Comparison of ENCODE assay signal across 19 cellular contexts in the genomic region with DNA sequence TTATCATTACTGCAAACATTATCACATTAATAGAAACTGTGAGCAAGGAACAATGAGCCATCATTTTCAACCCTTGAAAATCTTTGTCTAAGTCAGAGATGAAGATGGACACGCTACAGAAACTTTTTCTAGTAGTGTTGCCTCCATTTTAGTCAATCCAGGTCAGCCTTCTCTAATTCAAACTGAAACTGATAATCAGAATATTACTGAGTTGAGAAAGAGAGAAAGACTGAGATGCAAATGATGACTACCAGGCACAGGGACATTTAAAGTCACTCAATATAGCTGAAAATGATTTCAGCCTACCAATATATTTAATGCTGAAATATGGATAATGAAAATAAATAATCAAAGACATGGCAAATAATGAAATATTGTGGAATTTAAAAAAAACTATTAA.
A peak's percentile ranks its signal among the peaks of the same experiment; 100 is the strongest.
DNase-seq lines count a peak whose midpoint lies in the region; ATAC-seq, FAIRE-seq and TF ChIP-seq lines count a peak whose summit lies in the region.
"Had no signal": no experiment of that assay in that cellular context is flagged by ENCODE, and none has a peak within 500 bp of the region (broad histone marks: within the 10 kb centered on the region; RNA-seq: fewer than 3 reads in every experiment).

No MANE protein-coding gene starts in this region.

- BruUV-seq in GM12878 (replicated peaks; lab: Mats Ljungman, UMichigan) = no TSS peak

- TF ChIP-seq POLR2A in GM12878 (IDR thresholded peaks at IDR 0.05; ENCODE audit: low read depth, low read length) = no peak

- peaks cover 0 to 3% of the 10 kb centered on the region in 2 donors for H3K9me3 Mint-ChIP-seq in activated naive CD4-positive, alpha-beta T cell treated with anti-CD3 and anti-CD28 coated beads, Interleukin-2, amount 50 U/mL, for 72 hours
- H3K9me3 Mint-ChIP-seq: activated T-cell treated with anti-CD3 and anti-CD28 coated beads, Interleukin-2, amount 50 U/mL, for 24 hours; memory B cell; neural progenitor cell had no signal

- no peak for TF ChIP-seq EP300 in GM12878 (IDR thresholded peaks at IDR 0.05; ENCODE audit: borderline replicate concordance in 1 of 2, control insufficient read depth in 1 of 2, low read depth in 2 of 2, low read length in 2 of 2)

- H2AFZ ChIP-seq in GM12878 (ENCODE audit: control insufficient read depth, low read depth, low read length) = no peak overlapping the region
- H2AFZ ChIP-seq: neural progenitor cell had no signal

- H3K79me2 ChIP-seq in GM12878 (ENCODE audit: control insufficient read depth, insufficient read depth, low read length) = no peaks in the 10 kb centered on the region

- no peaks in the 10 kb centered on the region for H4K20me1 ChIP-seq in GM12878 (ENCODE audit: control insufficient read depth, insufficient read depth)
- H4K20me1 ChIP-seq: BLaER1 had no signal

- DNase-seq in GM12878 (ENCODE audit: low read depth, low spot score) = no peak
- DNase-seq in Ammon's horn (ENCODE audit: low spot score) = no peak
- no peak for DNase-seq in activated naive CD4-positive, alpha-beta T cell treated with anti-CD3 and anti-CD28 coated beads, Interleukin-2, amount 50 U/mL, for 72 hours (ENCODE audit: low spot score in 2 of 2)
- DNase-seq: activated CD4-positive, alpha-beta T cell treated with anti-CD3 and anti-CD28 coated beads for 48 hours; activated T-cell treated with anti-CD3 and anti-CD28 coated beads, Interleukin-2, amount 50 U/mL, for 24 hours; foreskin fibroblast; T1000 had no signal

- no peak overlapping the region for H3K4me3 ChIP-seq in GM12878
- H3K4me3 ChIP-seq: BLaER1, neural progenitor cell, SJSA1 had no signal

- no peak for TF ChIP-seq CTCF in GM12878 (IDR thresholded peaks at IDR 0.05 in 2 of 3, conservative IDR thresholded peaks at IDR 0.05 in 1 of 3; ENCODE audit: control insufficient read depth in 2 of 3, extremely low read depth in 1 of 3, insufficient read depth in 1 of 3, low read depth in 3 of 3, low read length in 3 of 3)

- CTCF ChIA-PET in GM12878 (lab: Yijun Ruan, JAX) = interaction anchor here (4.3 kb wide), 1 partner anchor 10 kb away, joined by 25 read pairs; no protein-coding TSS in a partner anchor

- intact Hi-C loops in GM12878 (cut with micrococcal nuclease; ENCODE audit: unreplicated experiment) = no loop called here

- peaks cover 0 to 3% of the 10 kb centered on the region in 2 experiments; a peak in 1 of 4 replicates for H3K36me3 ChIP-seq in GM12878 (ENCODE audit: control insufficient read depth in 2 of 2, insufficient read depth in 2 of 2, low read length in 1 of 2)
- H3K36me3 ChIP-seq: neural progenitor cell had no signal

- in situ Hi-C loops in GM12878 (cut with MboI) = no loop called here

- no peaks in the 10 kb centered on the region for H3K9me3 ChIP-seq in GM12878 (replicated peaks; ENCODE audit: control insufficient read depth, insufficient read depth, low read length)
- H3K9me3 ChIP-seq: BLaER1, SJSA1 had no signal

- no peak for TF ChIP-seq RAD21 in GM12878 (IDR thresholded peaks at IDR 0.05; ENCODE audit: insufficient read depth, low read depth, low read length)

- SMC1A ChIA-PET in GM12878 (lab: Charles Lee; ENCODE audit: uncharacterized antibody, unreplicated experiment) = interaction anchor here (0.7 to 1.7 kb wide), 3 partner anchors 9 to 17 kb away, joined by 3 to 5 read pairs (median 4); no protein-coding TSS in a partner anchor

- H3K4me2 ChIP-seq in GM12878 (ENCODE audit: control insufficient read depth, insufficient read depth) = no peak overlapping the region
- H3K4me2 ChIP-seq: BLaER1, KMS-11, neural progenitor cell had no signal

- H3K36me3 Mint-ChIP-seq in activated naive CD4-positive, alpha-beta T cell treated with anti-CD3 and anti-CD28 coated beads, Interleukin-2, amount 50 U/mL, for 72 hours = peaks cover 5 to 7% of the 10 kb centered on the region in 2 donors
- H3K36me3 Mint-ChIP-seq: neural progenitor cell had no signal

- ATAC-seq in GM18909 (IDR thresholded peaks at IDR 0.05; ENCODE audit: poor library complexity, unreplicated experiment) (peak; percentile 65), GM21576 (IDR thresholded peaks at IDR 0.05; ENCODE audit: unreplicated experiment) (peak; percentile 66), HG03060 (IDR thresholded peaks at IDR 0.05; ENCODE audit: low read depth, unreplicated experiment) (peak; percentile 65), GM12878 (peak; percentile 70), GM21737 (IDR thresholded peaks at IDR 0.05; ENCODE audit: unreplicated experiment) (no peak), HG03196 (IDR thresholded peaks at IDR 0.05; ENCODE audit: unreplicated experiment) (no peak)
- no peak for ATAC-seq in activated naive CD4-positive, alpha-beta T cell treated with anti-CD3 and anti-CD28 coated beads, Interleukin-2, amount 50 U/mL, for 72 hours

- H3K27ac ChIP-seq in GM12878 (ENCODE audit: control insufficient read depth, insufficient read depth) = no peak overlapping the region
- H3K27ac ChIP-seq: BLaER1, HL-60, KMS-11, neural progenitor cell, SJSA1 had no signal

- RAD21 ChIA-PET in GM12878 (lab: Charles Lee; ENCODE audit: unreplicated experiment) = no interaction called here

- 3% methylated on average over 1 of the region's 1 CpG for WGBS in GM12878 (ENCODE audit: insufficient coverage, insufficient replicate concordance, low lambda C conversion rate, missing lambda C conversion rate)

- H3K9ac ChIP-seq in GM12878 (ENCODE audit: control insufficient read depth, insufficient read depth, low read length) = no peak overlapping the region
- H3K9ac ChIP-seq: BLaER1, KMS-11, neural progenitor cell had no signal

- H3K27me3 ChIP-seq in GM12878 (replicated peaks in 1 of 2; ENCODE audit: control insufficient read depth in 2 of 2, insufficient read depth in 2 of 2, low read length in 1 of 2) = no peaks in the 10 kb centered on the region
- H3K27me3 ChIP-seq: BLaER1, neural progenitor cell, SJSA1 had no signal

- POLR2A ChIA-PET in GM12878 (lab: Charles Lee) = no interaction called here

- H3K4me1 ChIP-seq in GM12878 (ENCODE audit: control insufficient read depth, insufficient read depth, low read length) = no peaks in the 10 kb centered on the region
- H3K4me1 ChIP-seq: BLaER1, neural progenitor cell, SJSA1 had no signal

- no peak for FAIRE-seq in GM12878 (lab: Jason Lieb, UNC)
- FAIRE-seq: endometrium had no signal

- H3K27ac Mint-ChIP-seq in activated naive CD4-positive, alpha-beta T cell treated with anti-CD3 and anti-CD28 coated beads, Interleukin-2, amount 50 U/mL, for 72 hours = no peak overlapping the region
- H3K27ac Mint-ChIP-seq: activated T-cell treated with anti-CD3 and anti-CD28 coated beads, Interleukin-2, amount 50 U/mL, for 24 hours; memory B cell; neural progenitor cell had no signal

TF ChIP-seq in GM12878, 131 proteins besides CTCF, POLR2A, EP300 and RAD21:
- TF ChIP-seq YBX1 (IDR thresholded peaks at IDR 0.05) (no peak), ESRRA (IDR thresholded peaks at IDR 0.05; ENCODE audit: low read length) (no peak), JUND (IDR thresholded peaks at IDR 0.05; ENCODE audit: low read depth, low read length) (no peak), STAT3 (IDR thresholded peaks at IDR 0.05; ENCODE audit: low read depth, low read length) (no peak)
- TF ChIP-seq, protein P1, sequence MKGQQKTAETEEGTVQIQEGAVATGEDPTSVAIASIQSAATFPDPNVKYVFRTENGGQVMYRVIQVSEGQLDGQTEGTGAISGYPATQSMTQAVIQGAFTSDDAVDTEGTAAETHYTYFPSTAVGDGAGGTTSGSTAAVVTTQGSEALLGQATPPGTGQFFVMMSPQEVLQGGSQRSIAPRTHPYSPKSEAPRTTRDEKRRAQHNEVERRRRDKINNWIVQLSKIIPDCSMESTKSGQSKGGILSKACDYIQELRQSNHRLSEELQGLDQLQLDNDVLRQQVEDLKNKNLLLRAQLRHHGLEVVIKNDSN (IDR thresholded peaks at IDR 0.05; ENCODE audit: borderline replicate concordance, extremely low read length, insufficient read depth, low read depth, low read length) = no peak
- TF ChIP-seq, protein P2, sequence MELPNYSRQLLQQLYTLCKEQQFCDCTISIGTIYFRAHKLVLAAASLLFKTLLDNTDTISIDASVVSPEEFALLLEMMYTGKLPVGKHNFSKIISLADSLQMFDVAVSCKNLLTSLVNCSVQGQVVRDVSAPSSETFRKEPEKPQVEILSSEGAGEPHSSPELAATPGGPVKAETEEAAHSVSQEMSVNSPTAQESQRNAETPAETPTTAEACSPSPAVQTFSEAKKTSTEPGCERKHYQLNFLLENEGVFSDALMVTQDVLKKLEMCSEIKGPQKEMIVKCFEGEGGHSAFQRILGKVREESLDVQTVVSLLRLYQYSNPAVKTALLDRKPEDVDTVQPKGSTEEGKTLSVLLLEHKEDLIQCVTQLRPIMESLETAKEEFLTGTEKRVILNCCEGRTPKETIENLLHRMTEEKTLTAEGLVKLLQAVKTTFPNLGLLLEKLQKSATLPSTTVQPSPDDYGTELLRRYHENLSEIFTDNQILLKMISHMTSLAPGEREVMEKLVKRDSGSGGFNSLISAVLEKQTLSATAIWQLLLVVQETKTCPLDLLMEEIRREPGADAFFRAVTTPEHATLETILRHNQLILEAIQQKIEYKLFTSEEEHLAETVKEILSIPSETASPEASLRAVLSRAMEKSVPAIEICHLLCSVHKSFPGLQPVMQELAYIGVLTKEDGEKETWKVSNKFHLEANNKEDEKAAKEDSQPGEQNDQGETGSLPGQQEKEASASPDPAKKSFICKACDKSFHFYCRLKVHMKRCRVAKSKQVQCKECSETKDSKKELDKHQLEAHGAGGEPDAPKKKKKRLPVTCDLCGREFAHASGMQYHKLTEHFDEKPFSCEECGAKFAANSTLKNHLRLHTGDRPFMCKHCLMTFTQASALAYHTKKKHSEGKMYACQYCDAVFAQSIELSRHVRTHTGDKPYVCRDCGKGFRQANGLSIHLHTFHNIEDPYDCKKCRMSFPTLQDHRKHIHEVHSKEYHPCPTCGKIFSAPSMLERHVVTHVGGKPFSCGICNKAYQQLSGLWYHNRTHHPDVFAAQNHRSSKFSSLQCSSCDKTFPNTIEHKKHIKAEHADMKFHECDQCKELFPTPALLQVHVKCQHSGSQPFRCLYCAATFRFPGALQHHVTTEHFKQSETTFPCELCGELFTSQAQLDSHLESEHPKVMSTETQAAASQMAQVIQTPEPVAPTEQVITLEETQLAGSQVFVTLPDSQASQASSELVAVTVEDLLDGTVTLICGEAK (IDR thresholded peaks at IDR 0.05; ENCODE audit: borderline replicate concordance) = no peak

Comparison
In these comparisons a context has a peak if more than half of its experiments do, and no peak if none do; other contexts are left out.
1. ATAC-seq: peak in GM18909 (single experiment), GM21576 (single experiment), HG03060 (single experiment) and GM12878 (single experiment); none in GM21737 (single experiment), activated naive CD4-positive, alpha-beta T cell treated with anti-CD3 and anti-CD28 coated beads, Interleukin-2, amount 50 U/mL, for 72 hours (0 of 2) and HG03196 (single experiment).